ENCODE assay signal across 24 cellular contexts in the genomic region with DNA sequence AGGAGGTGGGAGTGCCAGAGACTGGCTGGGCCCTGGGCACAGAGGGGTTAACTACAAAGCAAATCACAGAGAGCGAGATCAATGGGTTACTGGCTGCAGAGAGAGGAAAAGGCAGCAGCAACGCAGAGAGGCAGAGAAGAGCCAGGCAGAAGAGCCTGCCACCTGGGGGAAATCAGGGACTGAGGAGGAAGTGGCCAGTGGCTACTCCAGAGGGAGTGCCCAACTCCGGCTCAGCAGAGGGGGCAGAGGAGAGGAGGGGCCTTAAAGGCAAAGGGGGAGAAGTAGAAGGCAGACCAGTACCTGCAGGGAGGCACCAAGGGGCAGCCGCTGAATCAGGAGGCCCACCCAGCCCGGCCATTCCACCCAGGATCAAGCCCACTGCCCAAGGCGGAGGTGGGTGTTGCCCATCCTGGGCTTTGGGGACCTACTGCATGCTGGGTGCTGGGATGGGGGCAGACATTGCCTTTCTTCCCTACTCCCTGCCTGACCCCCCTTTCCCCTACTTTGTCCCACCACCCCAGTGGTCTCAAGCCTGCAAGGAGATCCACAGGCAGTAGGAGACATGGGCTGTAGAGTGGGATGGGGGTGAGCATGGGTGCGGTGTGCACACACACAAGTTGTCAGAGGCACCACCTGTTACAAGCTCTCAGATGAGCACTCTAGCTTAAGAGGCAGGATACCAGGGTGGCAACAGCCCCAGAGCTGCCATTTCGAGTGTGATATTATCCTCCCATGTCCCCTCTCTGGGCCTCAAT. TPM values are rescaled to one million over a fixed set of nuclear protein-coding genes. Genes with fewer than 3 reads are reported as not detected.
A peak's percentile ranks its signal among the peaks of the same experiment; 100 is the strongest.
DNase-seq lines count a peak whose midpoint lies in the region; FAIRE-seq and TF ChIP-seq lines count a peak whose summit lies in the region.
"Had no signal": no experiment of that assay in that cellular context is flagged by ENCODE, and none has a peak within 500 bp of the region (broad histone marks: within the 10 kb centered on the region; RNA-seq: fewer than 3 reads in every experiment).

No MANE protein-coding gene starts in this region.

- H2AK5ac ChIP-seq in H9 (ENCODE audit: insufficient read length, low read length) (no peak overlapping the region), mesendoderm (ENCODE audit: low read length) (no peak overlapping the region)

- H3K36me3 Mint-ChIP-seq in H9 (ENCODE audit: insufficient read depth in 1 of 3, low read depth in 3 of 3) = peaks cover 0 to 3% (median 0%) of the 10 kb centered on the region in 3 experiments; a peak in 3 of 7 replicates
- peaks cover 6% of the 10 kb centered on the region for H3K36me3 Mint-ChIP-seq in activated T-helper 1 cell treated with anti-CD3 and anti-CD28 coated beads, Interleukin-12 subunit alpha, Interleukin-12 subunit beta, Interleukin-2, Interleukin-4 antibody, amounts not matched to agents 30 ng/mL and 10 ng/mL and 1 ng/mL, durations not matched to agents 14 hours and 24 hours and 36 hours (ENCODE audit: low read depth)
- H3K36me3 Mint-ChIP-seq: CD4-positive, CD25-positive, alpha-beta regulatory T cell had no signal

- peaks cover 85% of the 10 kb centered on the region for H3K27me3 ChIP-seq in BLaER1
- no peaks in the 10 kb centered on the region; the same call in 1 of the 2 replicates for H3K27me3 ChIP-seq in H9 (ENCODE audit: insufficient read depth, low read length)
- H3K27me3 ChIP-seq in mesendoderm (ENCODE audit: insufficient read depth, low read length, poor library complexity) = peaks cover 19% of the 10 kb centered on the region
- H3K27me3 ChIP-seq in vagina = no peaks in the 10 kb centered on the region

- WGBS in H9 (ENCODE audit: extremely low coverage, insufficient read length, low lambda C conversion rate) = no CpG with 5 or more reads among the region's 8 CpGs
- no CpG with 5 or more reads among the region's 8 CpGs for WGBS in mesendoderm (ENCODE audit: extremely low coverage, insufficient coverage, low lambda C conversion rate)

- no peaks in the 10 kb centered on the region for H3K79me2 ChIP-seq in H9 (ENCODE audit: insufficient read depth, low read length)
- no peaks in the 10 kb centered on the region for H3K79me2 ChIP-seq in mesendoderm (ENCODE audit: control insufficient read depth, insufficient read depth, low read length)

- H3K56ac ChIP-seq in H9 (ENCODE audit: insufficient read length, low read depth, low read length) (no peak overlapping the region), mesendoderm (ENCODE audit: low read length) (no peak overlapping the region)

- H3K9ac ChIP-seq in BLaER1 (no peak overlapping the region), H9 (ENCODE audit: extremely low read depth, insufficient read length, low read length) (no peak overlapping the region), mesendoderm (ENCODE audit: low read length) (no peak overlapping the region)

- H4K5ac ChIP-seq in H9 (ENCODE audit: insufficient read length, low read depth, low read length) = no peak overlapping the region
- no peak overlapping the region for H4K5ac ChIP-seq in mesendoderm (ENCODE audit: low read length)

- H3K4me2 ChIP-seq in BLaER1 = peak overlapping the region; percentile 5; the same call in 1 of the 2 replicates
- H3K4me2 ChIP-seq in H9 (ENCODE audit: insufficient read depth, insufficient read length, low read length) = no peak overlapping the region
- H3K4me2 ChIP-seq in mesendoderm (ENCODE audit: low read length) = no peak overlapping the region

- no peak for TF ChIP-seq POLR2A in vagina (IDR thresholded peaks at IDR 0.05)

- peaks cover 67% of the 10 kb centered on the region for H3K27me3 Mint-ChIP-seq in H9 (ENCODE audit: low read depth)
- H3K27me3 Mint-ChIP-seq in activated T-helper 1 cell treated with anti-CD3 and anti-CD28 coated beads, Interleukin-12 subunit alpha, Interleukin-12 subunit beta, Interleukin-2, Interleukin-4 antibody, amounts not matched to agents 30 ng/mL and 10 ng/mL and 1 ng/mL, durations not matched to agents 14 hours and 24 hours and 36 hours (ENCODE audit: insufficient read depth) = peaks cover 37% of the 10 kb centered on the region

- H3K36me3 ChIP-seq in BLaER1 (peaks cover 6% of the 10 kb centered on the region; the same call in 1 of the 2 replicates), mesendoderm (ENCODE audit: control insufficient read depth, insufficient read depth, low read length) (no peaks in the 10 kb centered on the region), vagina (no peaks in the 10 kb centered on the region)

- no peaks in the 10 kb centered on the region; a peak in 1 of 5 replicates for H3K9me3 Mint-ChIP-seq in H9
- no peaks in the 10 kb centered on the region for H3K9me3 Mint-ChIP-seq in activated T-helper 1 cell treated with anti-CD3 and anti-CD28 coated beads, Interleukin-12 subunit alpha, Interleukin-12 subunit beta, Interleukin-2, Interleukin-4 antibody, amounts not matched to agents 30 ng/mL and 10 ng/mL and 1 ng/mL, durations not matched to agents 14 hours and 24 hours and 36 hours
- H3K9me3 Mint-ChIP-seq: activated T-cell treated with anti-CD3 and anti-CD28 coated beads, Interleukin-2, amount 50 U/mL, for 24 hours; CD4-positive, CD25-positive, alpha-beta regulatory T cell; naive thymus-derived CD8-positive, alpha-beta T cell had no signal

- H2BK5ac ChIP-seq in H9 (ENCODE audit: insufficient read length, low read length) (no peak overlapping the region), mesendoderm (ENCODE audit: low read length) (no peak overlapping the region)

- no peak overlapping the region for H2BK15ac ChIP-seq in H9 (ENCODE audit: low read depth, low read length)
- H2BK15ac ChIP-seq in mesendoderm (replicated peaks; ENCODE audit: low read depth) = no peak overlapping the region

- H3T11ph ChIP-seq in H9 (ENCODE audit: low read length) = no peak overlapping the region

- H3K4ac ChIP-seq in H9 (ENCODE audit: low read depth, low read length) (no peak overlapping the region), mesendoderm (ENCODE audit: low read depth, low read length) (no peak overlapping the region)

- no peak overlapping the region for H2BK12ac ChIP-seq in H9 (ENCODE audit: insufficient read length, low read depth, low read length)

- no peaks in the 10 kb centered on the region for H3K79me1 ChIP-seq in H9 (ENCODE audit: insufficient read depth, low read depth, low read length, poor library complexity, severe bottlenecking)
- no peaks in the 10 kb centered on the region for H3K79me1 ChIP-seq in mesendoderm (ENCODE audit: low read length)

- H2BK20ac ChIP-seq in H9 (ENCODE audit: low read depth, low read length, poor library complexity, severe bottlenecking) = no peak overlapping the region

- H4K20me1 ChIP-seq in BLaER1 = peaks cover 15% of the 10 kb centered on the region; the same call in 1 of the 2 replicates
- no peaks in the 10 kb centered on the region for H4K20me1 ChIP-seq in H9 (ENCODE audit: control insufficient read depth, insufficient read depth, insufficient read length)

- intact Hi-C loops in activated T-helper 1 cell treated with anti-CD3 and anti-CD28 coated beads, Interleukin-12 subunit alpha, Interleukin-12 subunit beta, Interleukin-2, Interleukin-4 antibody, amounts not matched to agents 30 ng/mL and 10 ng/mL and 1 ng/mL, durations not matched to agents 14 hours and 24 hours and 36 hours (cut with micrococcal nuclease) = no loop called here
- intact Hi-C loops in vagina (cut with DNase I) = loop anchor here (2.0 kb wide), 1 partner anchor 143 kb away; no protein-coding TSS in a partner anchor

- H3K27ac Mint-ChIP-seq in H9 = peak overlapping the region in 1 of 3 experiments; percentile 49; a peak in 2 of 7 replicates
- no peak overlapping the region for H3K27ac Mint-ChIP-seq in activated T-helper 1 cell treated with anti-CD3 and anti-CD28 coated beads, Interleukin-12 subunit alpha, Interleukin-12 subunit beta, Interleukin-2, Interleukin-4 antibody, amounts not matched to agents 30 ng/mL and 10 ng/mL and 1 ng/mL, durations not matched to agents 14 hours and 24 hours and 36 hours
- H3K27ac Mint-ChIP-seq: activated T-cell treated with anti-CD3 and anti-CD28 coated beads, Interleukin-2, amount 50 U/mL, for 24 hours; CD4-positive, CD25-positive, alpha-beta regulatory T cell had no signal

- H4K8ac ChIP-seq in H9 (replicated peaks; ENCODE audit: insufficient read length, low read depth, low read length) (no peak overlapping the region), mesendoderm (ENCODE audit: low read depth, low read length) (no peak overlapping the region)

- H2BK120ac ChIP-seq in H9 (ENCODE audit: low read depth, low read length, poor library complexity, severe bottlenecking) (no peak overlapping the region), mesendoderm (ENCODE audit: low read depth, low read length) (no peak overlapping the region)

- peak; percentile 81 for DNase-seq in H9
- DNase-seq in activated T-helper 1 cell treated with anti-CD3 and anti-CD28 coated beads, Interleukin-12 subunit alpha, Interleukin-12 subunit beta, Interleukin-2, Interleukin-4 antibody, amounts not matched to agents 30 ng/mL and 10 ng/mL and 1 ng/mL, durations not matched to agents 14 hours and 24 hours and 36 hours (ENCODE audit: low spot score) = no peak
- DNase-seq in mesendoderm = peak; percentile 61
- DNase-seq in GM19239 (ENCODE audit: insufficient read length, low spot score) = no peak
- DNase-seq in AG08396 (ENCODE audit: low spot score) = no peak
- no peak for DNase-seq in vagina (ENCODE audit: extremely low spot score in 2 of 2)
- no peak for DNase-seq in DMS153 treated with DMSO at 0.1 percent for 48 hours (lab: John Stamatoyannopoulos, UW; ENCODE audit: unreplicated experiment)
- DNase-seq: activated CD4-positive, alpha-beta T cell treated with anti-CD3 and anti-CD28 coated beads for 1 hour; activated CD8-positive, alpha-beta memory T cell treated with anti-CD3 and anti-CD28 coated beads for 24 hours; activated naive CD4-positive, alpha-beta T cell; activated T-cell treated with anti-CD3 and anti-CD28 coated beads, Interleukin-2, amount 50 U/mL, for 24 hours; CD4-positive, CD25-positive, alpha-beta regulatory T cell; DMS153; naive thymus-derived CD8-positive, alpha-beta T cell; NCI-H1417; NCI-H524 treated with DMSO at 0.1 percent for 48 hours; psoas muscle; stimulated activated CD4-positive, alpha-beta T cell treated with anti-CD3 and anti-CD28 coated beads, Interleukin-1b, Interleukin-23, amount 100 ng/mL, for 48 hours had no signal

- H3K9me3 ChIP-seq in BLaER1 (no peaks in the 10 kb centered on the region), H9 (ENCODE audit: control insufficient read depth, low read depth, low read length) (no peaks in the 10 kb centered on the region), vagina (no peaks in the 10 kb centered on the region)
- H3K9me3 ChIP-seq: psoas muscle had no signal

- TF ChIP-seq CTCF in H9 (conservative IDR thresholded peaks at IDR 0.05) = peak; percentile 21; the same call in 1 of the 3 replicates
- TF ChIP-seq CTCF in vagina (IDR thresholded peaks at IDR 0.05) = no peak

- H4K91ac ChIP-seq in H9 (ENCODE audit: insufficient read length, low read depth, low read length) = no peak overlapping the region

- H3K4me1 ChIP-seq in BLaER1 (peaks cover 10% of the 10 kb centered on the region), H9 (ENCODE audit: insufficient read depth, low read length) (peaks cover 3% of the 10 kb centered on the region; the same call in 1 of the 2 replicates), mesendoderm (ENCODE audit: control insufficient read depth, low read depth, low read length) (peaks cover 5% of the 10 kb centered on the region), vagina (peaks cover 23% of the 10 kb centered on the region)

- peak overlapping the region; percentile 19 to 43; a peak in 4 of 5 replicates for H3K4me3 Mint-ChIP-seq in H9
- H3K4me3 Mint-ChIP-seq in activated T-helper 1 cell treated with anti-CD3 and anti-CD28 coated beads, Interleukin-12 subunit alpha, Interleukin-12 subunit beta, Interleukin-2, Interleukin-4 antibody, amounts not matched to agents 30 ng/mL and 10 ng/mL and 1 ng/mL, durations not matched to agents 14 hours and 24 hours and 36 hours = peak overlapping the region; percentile 53
- H3K4me3 Mint-ChIP-seq: activated T-cell treated with anti-CD3 and anti-CD28 coated beads, Interleukin-2, amount 50 U/mL, for 24 hours; naive thymus-derived CD8-positive, alpha-beta T cell had no signal

- no peak overlapping the region for H2AFZ ChIP-seq in H9 (ENCODE audit: low read length)

- no peak overlapping the region for H3K18ac ChIP-seq in H9 (ENCODE audit: insufficient read length, low read depth, low read length)
- no peak overlapping the region for H3K18ac ChIP-seq in mesendoderm (ENCODE audit: low read length)

- H3K23me2 ChIP-seq in H9 (ENCODE audit: insufficient read length, low read depth, low read length, poor library complexity, severe bottlenecking) = peaks cover 11% of the 10 kb centered on the region

- H3K27ac ChIP-seq in BLaER1 (no peak overlapping the region), H9 (ENCODE audit: insufficient read length, low read depth, low read length) (no peak overlapping the region), mesendoderm (ENCODE audit: low read depth, low read length) (no peak overlapping the region), vagina (no peak overlapping the region)
- H3K27ac ChIP-seq: coronary artery, HL-60, psoas muscle had no signal

- FAIRE-seq in GM19239 (lab: Jason Lieb, UNC) = no peak
- FAIRE-seq: bronchial epithelial cell had no signal

- no peak overlapping the region for H3K4me3 ChIP-seq in BLaER1
- H3K4me3 ChIP-seq in mesendoderm (ENCODE audit: low read length) = no peak overlapping the region
- H3K4me3 ChIP-seq in vagina = no peak overlapping the region
- H3K4me3 ChIP-seq: coronary artery, psoas muscle had no signal

- H3K14ac ChIP-seq in H9 (ENCODE audit: insufficient read depth, low read length) = no peak overlapping the region

- H3K23ac ChIP-seq in H9 (ENCODE audit: insufficient read length, low read depth, low read length) (no peak overlapping the region), mesendoderm (ENCODE audit: low read length) (no peak overlapping the region)

- H3K4me1 Mint-ChIP-seq in H9 = peaks cover 25 to 35% of the 10 kb centered on the region in 2 experiments
- peaks cover 11% of the 10 kb centered on the region for H3K4me1 Mint-ChIP-seq in activated T-helper 1 cell treated with anti-CD3 and anti-CD28 coated beads, Interleukin-12 subunit alpha, Interleukin-12 subunit beta, Interleukin-2, Interleukin-4 antibody, amounts not matched to agents 30 ng/mL and 10 ng/mL and 1 ng/mL, durations not matched to agents 14 hours and 24 hours and 36 hours (ENCODE audit: low read depth)

RNA-seq across cellular contexts. Expression of a gene that starts 0.9 kb away (rescaled TPM):
- total RNA-seq in H9 (2021) (0.31 and 0.59 TPM in 2 replicates), vagina (not detected)
- total RNA-seq in activated T-helper 1 cell treated with anti-CD3 and anti-CD28 coated beads, Interleukin-12 subunit alpha, Interleukin-12 subunit beta, Interleukin-2, Interleukin-4 antibody, amounts not matched to agents 30 ng/mL and 10 ng/mL and 1 ng/mL, durations not matched to agents 14 hours and 24 hours and 36 hours = 0.24 TPM in 1 of 2 replicates, not detected in the other
- polyA plus RNA-seq in mesendoderm (2013, experiment 1 of 2) = not detected
- 0.03 TPM for polyA plus RNA-seq in mesendoderm (2013, experiment 2 of 2)
- total RNA-seq: bronchial epithelial cell; CD4-positive, CD25-positive, alpha-beta regulatory T cell; naive thymus-derived CD8-positive, alpha-beta T cell; RPMI7951; temporal lobe had no signal
- polyA plus RNA-seq: CD4-positive, CD25-positive, alpha-beta regulatory T cell; naive thymus-derived CD8-positive, alpha-beta T cell had no signal

RNA-seq across cellular contexts. Expression of a gene that starts 14.5 kb away (rescaled TPM):
- total RNA-seq in H9 (2021) (26.9 and 28.8 TPM in 2 replicates), vagina (7.6 TPM)
- total RNA-seq in activated T-helper 1 cell treated with anti-CD3 and anti-CD28 coated beads, Interleukin-12 subunit alpha, Interleukin-12 subunit beta, Interleukin-2, Interleukin-4 antibody, amounts not matched to agents 30 ng/mL and 10 ng/mL and 1 ng/mL, durations not matched to agents 14 hours and 24 hours and 36 hours = 28.5 and 28.9 TPM in 2 replicates
- 6.8 TPM for polyA plus RNA-seq in mesendoderm (2013, experiment 1 of 2)
- 6.9 TPM for polyA plus RNA-seq in mesendoderm (2013, experiment 2 of 2)

RNA-seq across cellular contexts. Expression of a gene that starts 21.9 kb away (rescaled TPM):
- total RNA-seq in H9 (2021) (14.4 and 15.3 TPM in 2 replicates), vagina (56.7 TPM)
- total RNA-seq in activated T-helper 1 cell treated with anti-CD3 and anti-CD28 coated beads, Interleukin-12 subunit alpha, Interleukin-12 subunit beta, Interleukin-2, Interleukin-4 antibody, amounts not matched to agents 30 ng/mL and 10 ng/mL and 1 ng/mL, durations not matched to agents 14 hours and 24 hours and 36 hours = 29.9 and 30.1 TPM in 2 replicates
- 8.0 TPM for polyA plus RNA-seq in mesendoderm (2013, experiment 1 of 2)
- 9.1 TPM for polyA plus RNA-seq in mesendoderm (2013, experiment 2 of 2)

RNA-seq across cellular contexts. Expression of a gene that starts 27.0 kb away (rescaled TPM):
- total RNA-seq in H9 (2021) (736 and 739 TPM in 2 replicates), vagina (338 TPM)
- total RNA-seq in activated T-helper 1 cell treated with anti-CD3 and anti-CD28 coated beads, Interleukin-12 subunit alpha, Interleukin-12 subunit beta, Interleukin-2, Interleukin-4 antibody, amounts not matched to agents 30 ng/mL and 10 ng/mL and 1 ng/mL, durations not matched to agents 14 hours and 24 hours and 36 hours = 433 and 441 TPM in 2 replicates
- 600 TPM for polyA plus RNA-seq in mesendoderm (2013, experiment 1 of 2)
- 594 TPM for polyA plus RNA-seq in mesendoderm (2013, experiment 2 of 2)

Comparison
In these comparisons a context has a peak if more than half of its experiments do, and no peak if none do; other contexts are left out.
1. DNase-seq: peak in H9 (single experiment) and mesendoderm (single experiment); none in activated T-helper 1 cell treated with anti-CD3 and anti-CD28 coated beads, Interleukin-12 subunit alpha, Interleukin-12 subunit beta, Interleukin-2, Interleukin-4 antibody, amounts not matched to agents 30 ng/mL and 10 ng/mL and 1 ng/mL, durations not matched to agents 14 hours and 24 hours and 36 hours (single experiment), GM19239 (single experiment), AG08396 (single experiment), vagina (0 of 2) and DMS153 treated with DMSO at 0.1 percent for 48 hours (single experiment).